In genomic region chr17:6843241-6843890, GRCh38 we compare ENCODE assay signal across 8 cellular contexts. TPM values are rescaled to one million over a fixed set of nuclear protein-coding genes. Genes with fewer than 3 reads are reported as not detected.
A peak's percentile ranks its signal among the peaks of the same experiment; 100 is the strongest.
DNase-seq lines count a peak whose midpoint lies in the region; ATAC-seq and TF ChIP-seq lines count a peak whose summit lies in the region.

No MANE protein-coding gene starts in this region.

- no peaks in the 10 kb centered on the region for H3K9me3 Mint-ChIP-seq in activated CD8-positive, alpha-beta T cell treated with anti-CD3 and anti-CD28 coated beads for 36 hours
- H3K9me3 Mint-ChIP-seq in activated CD8-positive, alpha-beta T cell treated with anti-CD3 and anti-CD28 coated beads, Interleukin-2, amount 10 ng/mL, durations not matched to agents 7 days and 5 days (ENCODE audit: insufficient read depth): no peaks in the 10 kb centered on the region

- POLR2A ChIA-PET in activated CD8-positive, alpha-beta T cell treated with anti-CD3 and anti-CD28 coated beads for 36 hours (lab: Charles Lee): interaction anchor here (0.8 to 1.1 kb wide), 3 partner anchors 51 to 170 kb away, joined by 3 read pairs; no protein-coding TSS in a partner anchor
- POLR2A ChIA-PET in activated CD8-positive, alpha-beta T cell treated with anti-CD3 and anti-CD28 coated beads, Interleukin-2, amount 10 ng/mL, durations not matched to agents 7 days and 5 days (lab: Charles Lee): interaction anchor here (0.8 kb wide), 1 partner anchor 50 kb away, joined by 3 read pairs; no protein-coding TSS in a partner anchor

- H3K36me3 ChIP-seq in right lobe of liver: no peaks in the 10 kb centered on the region
- no peaks in the 10 kb centered on the region for H3K36me3 ChIP-seq in effector memory CD4-positive, alpha-beta T cell (ENCODE audit: control insufficient read depth, insufficient read depth, low read length)

- no peak for TF ChIP-seq POLR2A in right lobe of liver (IDR thresholded peaks at IDR 0.05)

- H3K4me3 Mint-ChIP-seq in activated CD8-positive, alpha-beta T cell treated with anti-CD3 and anti-CD28 coated beads for 36 hours: no peak overlapping the region
- no peak overlapping the region for H3K4me3 Mint-ChIP-seq in activated CD8-positive, alpha-beta T cell treated with anti-CD3 and anti-CD28 coated beads, Interleukin-2, amount 10 ng/mL, durations not matched to agents 7 days and 5 days

- H3K27me3 ChIP-seq in right lobe of liver: no peaks in the 10 kb centered on the region
- H3K27me3 ChIP-seq in effector memory CD4-positive, alpha-beta T cell (replicated peaks; ENCODE audit: control insufficient read depth, insufficient read depth, low read length, poor library complexity, severe bottlenecking): no peaks in the 10 kb centered on the region

- H3K4me1 Mint-ChIP-seq in activated CD8-positive, alpha-beta T cell treated with anti-CD3 and anti-CD28 coated beads for 36 hours (ENCODE audit: low read depth): no peaks in the 10 kb centered on the region
- peaks cover 8% of the 10 kb centered on the region for H3K4me1 Mint-ChIP-seq in activated CD8-positive, alpha-beta T cell treated with anti-CD3 and anti-CD28 coated beads, Interleukin-2, amount 10 ng/mL, durations not matched to agents 7 days and 5 days (ENCODE audit: low read depth)

- no peak for ATAC-seq in activated CD8-positive, alpha-beta T cell treated with anti-CD3 and anti-CD28 coated beads for 36 hours
- no peak for ATAC-seq in activated CD8-positive, alpha-beta T cell treated with anti-CD3 and anti-CD28 coated beads, Interleukin-2, amount 10 ng/mL, durations not matched to agents 7 days and 5 days
- ATAC-seq in right lobe of liver (peak; percentile 64 to 85 (median 79)), HG02852 (IDR thresholded peaks at IDR 0.05; ENCODE audit: unreplicated experiment) (no peak), HG03439 (IDR thresholded peaks at IDR 0.05; ENCODE audit: unreplicated experiment) (no peak)

- DNase-seq in activated CD8-positive, alpha-beta T cell treated with anti-CD3 and anti-CD28 coated beads for 36 hours: no peak
- no peak for DNase-seq in activated CD8-positive, alpha-beta T cell treated with anti-CD3 and anti-CD28 coated beads, Interleukin-2, amount 10 ng/mL, durations not matched to agents 7 days and 5 days
- DNase-seq in NCI-H2171 treated with DMSO at 0.1 percent for 48 hours (lab: John Stamatoyannopoulos, UW) (peak; percentile 48), cardiac fibroblast (ENCODE audit: low read depth in 2 of 2) (peak; percentile 68 to 78), right lobe of liver (no peak)
- no peak for DNase-seq in effector memory CD4-positive, alpha-beta T cell

- H3K4me3 ChIP-seq in cardiac fibroblast (replicated peaks in 1 of 2; ENCODE audit: low read depth in 2 of 2, low read length in 2 of 2): no peak overlapping the region
- no peak overlapping the region for H3K4me3 ChIP-seq in right lobe of liver
- no peak overlapping the region for H3K4me3 ChIP-seq in effector memory CD4-positive, alpha-beta T cell (ENCODE audit: insufficient read depth, low read depth, low read length, poor library complexity, severe bottlenecking)

- H3K4me1 ChIP-seq in right lobe of liver: no peaks in the 10 kb centered on the region
- H3K4me1 ChIP-seq in effector memory CD4-positive, alpha-beta T cell (ENCODE audit: control insufficient read depth, insufficient read depth, low read length, poor library complexity, severe bottlenecking): no peaks in the 10 kb centered on the region

- no peaks in the 10 kb centered on the region for H3K9me3 ChIP-seq in right lobe of liver
- H3K9me3 ChIP-seq in effector memory CD4-positive, alpha-beta T cell (ENCODE audit: control insufficient read depth, low read length): no peaks in the 10 kb centered on the region

- H3K27ac Mint-ChIP-seq in activated CD8-positive, alpha-beta T cell treated with anti-CD3 and anti-CD28 coated beads for 36 hours: no peak overlapping the region
- H3K27ac Mint-ChIP-seq in activated CD8-positive, alpha-beta T cell treated with anti-CD3 and anti-CD28 coated beads, Interleukin-2, amount 10 ng/mL, durations not matched to agents 7 days and 5 days: no peak overlapping the region

- TF ChIP-seq CTCF in activated CD8-positive, alpha-beta T cell treated with anti-CD3 and anti-CD28 coated beads for 36 hours (IDR thresholded peaks at IDR 0.05): peak; percentile 59
- peak; percentile 34 for TF ChIP-seq CTCF in cardiac fibroblast (IDR thresholded peaks at IDR 0.05; ENCODE audit: low read depth, low read length)
- peak; percentile 53 to 67 (median 58) for TF ChIP-seq CTCF in right lobe of liver (IDR thresholded peaks at IDR 0.05)

- WGBS in right lobe of liver (ENCODE audit: insufficient coverage, low coverage, low lambda C conversion rate, missing lambda C conversion rate): 25% methylated on average over 8 of the region's 8 CpGs

- no peak overlapping the region for H3K27ac ChIP-seq in right lobe of liver
- H3K27ac ChIP-seq in effector memory CD4-positive, alpha-beta T cell (ENCODE audit: insufficient read depth, low read length, poor library complexity, severe bottlenecking): no peak overlapping the region

- CTCF ChIA-PET in activated CD8-positive, alpha-beta T cell treated with anti-CD3 and anti-CD28 coated beads for 36 hours (lab: Charles Lee): interaction anchor here (0.7 to 3.1 kb wide), 60 partner anchors 8 to 1172 kb away, joined by 3 to 53 read pairs (median 4); partner anchors contain the start of genes RNASEK, TEKT1 and XAF1
- CTCF ChIA-PET in activated CD8-positive, alpha-beta T cell treated with anti-CD3 and anti-CD28 coated beads, Interleukin-2, amount 10 ng/mL, durations not matched to agents 7 days and 5 days (lab: Charles Lee): interaction anchor here (0.7 to 3.9 kb wide), 43 partner anchors 11 to 289 kb away, joined by 3 to 63 read pairs (median 5); partner anchors contain the start of genes RNASEK, SLC16A13, TEKT1 and XAF1

- intact Hi-C loops in activated CD8-positive, alpha-beta T cell treated with anti-CD3 and anti-CD28 coated beads for 36 hours (cut with micrococcal nuclease): no loop called here
- intact Hi-C loops in right lobe of liver (cut with DNase I): loop anchor here in 1 of 2 donors (5.0 kb wide), 1 partner anchor 164 kb away; no protein-coding TSS in a partner anchor

- no peaks in the 10 kb centered on the region for H3K36me3 Mint-ChIP-seq in activated CD8-positive, alpha-beta T cell treated with anti-CD3 and anti-CD28 coated beads for 36 hours (ENCODE audit: low read depth)
- no peaks in the 10 kb centered on the region for H3K36me3 Mint-ChIP-seq in activated CD8-positive, alpha-beta T cell treated with anti-CD3 and anti-CD28 coated beads, Interleukin-2, amount 10 ng/mL, durations not matched to agents 7 days and 5 days (ENCODE audit: low read depth)

- H3K27me3 Mint-ChIP-seq in activated CD8-positive, alpha-beta T cell treated with anti-CD3 and anti-CD28 coated beads for 36 hours: peaks cover 37% of the 10 kb centered on the region
- peaks cover 59% of the 10 kb centered on the region for H3K27me3 Mint-ChIP-seq in activated CD8-positive, alpha-beta T cell treated with anti-CD3 and anti-CD28 coated beads, Interleukin-2, amount 10 ng/mL, durations not matched to agents 7 days and 5 days (ENCODE audit: low read depth)

RNA-seq across cellular contexts. Expression of gene TEKT1, which starts 11.8 kb away (rescaled TPM):
- total RNA-seq in activated CD8-positive, alpha-beta T cell treated with anti-CD3 and anti-CD28 coated beads for 36 hours: not detected
- not detected for total RNA-seq in activated CD8-positive, alpha-beta T cell treated with anti-CD3 and anti-CD28 coated beads, Interleukin-2, amount 10 ng/mL, durations not matched to agents 7 days and 5 days
- total RNA-seq in right lobe of liver: not detected

Comparison
In these comparisons a context has a peak if more than half of its experiments do, and no peak if none do; other contexts are left out.
1. ATAC-seq: peak in right lobe of liver (4 of 4); none in activated CD8-positive, alpha-beta T cell treated with anti-CD3 and anti-CD28 coated beads for 36 hours (single experiment), activated CD8-positive, alpha-beta T cell treated with anti-CD3 and anti-CD28 coated beads, Interleukin-2, amount 10 ng/mL, durations not matched to agents 7 days and 5 days (single experiment), HG02852 (single experiment) and HG03439 (single experiment).
2. DNase-seq: peak in NCI-H2171 treated with DMSO at 0.1 percent for 48 hours (single experiment) and cardiac fibroblast (2 of 2); none in activated CD8-positive, alpha-beta T cell treated with anti-CD3 and anti-CD28 coated beads for 36 hours (single experiment), activated CD8-positive, alpha-beta T cell treated with anti-CD3 and anti-CD28 coated beads, Interleukin-2, amount 10 ng/mL, durations not matched to agents 7 days and 5 days (single experiment), right lobe of liver (0 of 3) and effector memory CD4-positive, alpha-beta T cell (0 of 3).
3. Peak in every context shown above with its lines, with median percentiles within 50 percentile points of each other: CTCF ChIP-seq.